ENCODE assay signal across 8 cellular contexts in genomic region chr1:999797-1000356, GRCh38.
DNase-seq lines count a peak whose midpoint lies in the region; ATAC-seq and TF ChIP-seq lines count a peak whose summit lies in the region.

A gene with protein sequence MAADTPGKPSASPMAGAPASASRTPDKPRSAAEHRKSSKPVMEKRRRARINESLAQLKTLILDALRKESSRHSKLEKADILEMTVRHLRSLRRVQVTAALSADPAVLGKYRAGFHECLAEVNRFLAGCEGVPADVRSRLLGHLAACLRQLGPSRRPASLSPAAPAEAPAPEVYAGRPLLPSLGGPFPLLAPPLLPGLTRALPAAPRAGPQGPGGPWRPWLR (minus strand): TSS chr1:1000097. CDS start chr1:999973, 124 bp downstream.

- H3K27ac ChIP-seq in layer of hippocampus (ENCODE audit: low read depth, low read length): peak within 1 kb of the TSS; percentile 95

- TF ChIP-seq POLR2A in GM18505 (IDR thresholded peaks at IDR 0.05; ENCODE audit: borderline replicate concordance, extremely low read depth, insufficient read depth, insufficient read length): no peak

- peaks cover 8% of the 10 kb centered on the region for H3K27me3 ChIP-seq in layer of hippocampus (ENCODE audit: control insufficient read depth, insufficient read depth, low read length)

- DNase-seq in SIG-M5 treated with dmso at 0.1 percent for 504 hours (lab: John Stamatoyannopoulos, UW; ENCODE audit: unreplicated experiment): peak; percentile 83
- no peak for DNase-seq in SIG-M5 (lab: John Stamatoyannopoulos, UW)
- peak; percentile 41 for DNase-seq in NCI-H128 (lab: John Stamatoyannopoulos, UW; ENCODE audit: unreplicated experiment)
- peak; percentile 60 for DNase-seq in activated CD4-positive, CD25-positive, alpha-beta regulatory T cell treated with anti-CD3 and anti-CD28 coated beads, Interleukin-2, amount 50 U/mL, for 72 hours
- peak; percentile 83 for DNase-seq in dedifferentiated amniotic fluid mesenchymal stem cell (ENCODE audit: extremely low spot score)
- peak; percentile 63 for DNase-seq in stimulated activated CD4-positive, alpha-beta T cell treated with anti-CD3 and anti-CD28 coated beads, Interleukin-12 subunit alpha, Interleukin-12 subunit beta, amount 100 ng/mL, for 4 hours

- ATAC-seq in GM18505 (IDR thresholded peaks at IDR 0.05; ENCODE audit: unreplicated experiment): no peak
